10 cellular contexts compared by ENCODE assay signal in the genomic region with DNA sequence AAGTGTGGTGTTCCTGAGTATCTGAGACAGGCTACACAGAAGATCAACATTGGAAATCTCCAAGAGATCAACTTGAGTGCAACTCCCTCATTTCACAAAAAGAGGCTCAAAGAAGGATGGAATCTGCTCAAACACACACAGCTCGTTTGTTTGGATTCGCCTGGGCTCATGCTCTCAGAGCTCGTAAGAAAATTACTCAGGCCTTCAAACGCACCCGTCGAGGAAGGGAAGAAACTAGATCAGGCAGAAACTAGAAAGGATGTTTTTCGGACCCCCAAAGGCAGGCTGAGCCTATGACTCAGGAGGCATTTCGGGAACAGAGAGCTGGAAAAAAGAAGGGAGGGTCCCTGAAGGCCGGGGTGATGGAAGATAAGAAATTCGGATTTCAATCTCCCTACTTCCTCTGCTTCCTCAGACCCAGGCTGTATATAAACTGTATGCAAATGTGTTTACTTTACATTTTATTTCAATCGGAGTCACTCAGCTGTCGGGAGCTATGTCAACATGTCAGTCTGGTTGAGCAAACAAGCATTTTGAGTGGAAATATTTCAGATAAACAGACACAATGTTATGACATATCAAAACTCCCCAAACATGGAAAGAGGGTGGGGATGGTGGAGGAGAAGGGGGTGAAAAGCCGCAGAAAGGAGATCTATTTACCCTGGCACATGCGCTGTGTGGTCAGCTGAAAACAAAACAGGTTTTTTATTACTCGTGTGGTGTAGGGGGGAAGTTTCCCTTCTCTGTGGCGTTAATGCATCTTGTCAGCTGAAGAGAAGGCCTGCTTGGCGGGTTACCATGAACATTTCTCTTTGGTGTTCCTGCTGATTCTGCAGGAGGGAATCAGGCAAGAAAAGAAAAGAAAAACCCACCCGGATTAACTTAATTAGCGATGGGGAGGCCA.
DNase-seq lines count a peak whose midpoint lies in the region; ATAC-seq and TF ChIP-seq lines count a peak whose summit lies in the region.
"Had no signal": no experiment of that assay in that cellular context is flagged by ENCODE, and none has a peak within 500 bp of the region (broad histone marks: within the 10 kb centered on the region; RNA-seq: fewer than 3 reads in every experiment).

No MANE protein-coding gene starts in this region.

- TF ChIP-seq RAD21 in neural cell (conservative IDR thresholded peaks at IDR 0.05): no peak

- peaks cover 66% of the 10 kb centered on the region for H3K27me3 ChIP-seq in neural cell (ENCODE audit: insufficient read depth, low read depth, low read length)

- no peak for TF ChIP-seq CTCF in coronary artery (IDR thresholded peaks at IDR 0.05)
- no peak for TF ChIP-seq CTCF in neural cell (IDR thresholded peaks at IDR 0.05; ENCODE audit: poor library complexity, severe bottlenecking)
- no peak for TF ChIP-seq CTCF in HFFc6 (IDR thresholded peaks at IDR 0.05)

- H4K20me1 ChIP-seq in neural cell (ENCODE audit: insufficient read depth): no peaks in the 10 kb centered on the region

- H3K27ac Mint-ChIP-seq in HFFc6: no peak overlapping the region

- H3K36me3 ChIP-seq in neural cell (ENCODE audit: insufficient read depth, low read length): no peaks in the 10 kb centered on the region

- H3K4me3 ChIP-seq in coronary artery (peak overlapping the region; percentile 50), neural cell (ENCODE audit: low read length) (no peak overlapping the region)

- H3K9me2 ChIP-seq in neural cell (ENCODE audit: insufficient read depth, low read length): no peaks in the 10 kb centered on the region

- DNase-seq in DMS153 treated with DMSO at 0.1 percent for 48 hours (lab: John Stamatoyannopoulos, UW; ENCODE audit: unreplicated experiment) (peak; percentile 44), NCI-H2196 treated with DMSO at 0.1 percent for 48 hours (lab: John Stamatoyannopoulos, UW; ENCODE audit: unreplicated experiment) (peak; percentile 10), coronary artery (ENCODE audit: low spot score) (no peak), HFFc6 (no peak)
- no peak for DNase-seq in stimulated activated CD4-positive, alpha-beta T cell treated with anti-CD3 and anti-CD28 coated beads, Interleukin-2, amount 100 ng/mL, for 48 hours
- DNase-seq: activated gamma-delta T cell treated with Interleukin-2 at 50 U/mL for 16 hours, T-helper 1 cell had no signal

- H3K4me2 ChIP-seq in neural cell (ENCODE audit: low read length): no peak overlapping the region

- H3F3A ChIP-seq in neural cell (ENCODE audit: insufficient read depth, low read length, poor library complexity, severe bottlenecking): no peaks in the 10 kb centered on the region

- H3K27me3 Mint-ChIP-seq in HFFc6 (ENCODE audit: insufficient read depth): no peaks in the 10 kb centered on the region; the same call in 1 of the 2 replicates

- H3K9me3 Mint-ChIP-seq in HFFc6: no peaks in the 10 kb centered on the region

- no peak overlapping the region for H3K9ac ChIP-seq in neural cell (ENCODE audit: low read length)

- ATAC-seq in GM21576 (IDR thresholded peaks at IDR 0.05; ENCODE audit: unreplicated experiment) (no peak), GM18873 (IDR thresholded peaks at IDR 0.05; ENCODE audit: low FRiP score, unreplicated experiment) (no peak)

- no peaks in the 10 kb centered on the region for H3K4me1 Mint-ChIP-seq in HFFc6 (ENCODE audit: low read depth)

- H3K27ac ChIP-seq in coronary artery (no peak overlapping the region), neural cell (ENCODE audit: low read length) (no peak overlapping the region)

- H3K36me3 Mint-ChIP-seq in HFFc6 (ENCODE audit: low read depth): no peaks in the 10 kb centered on the region

- no peak overlapping the region for H2AFZ ChIP-seq in neural cell (ENCODE audit: low read depth, low read length)

- no peak overlapping the region for H3K4me3 Mint-ChIP-seq in HFFc6

- H3K79me2 ChIP-seq in neural cell (replicated peaks; ENCODE audit: insufficient read depth, low read length): no peaks in the 10 kb centered on the region

- H3K9me3 ChIP-seq in neural cell (ENCODE audit: low read length): no peaks in the 10 kb centered on the region

- TF ChIP-seq EP300 in neural cell (conservative IDR thresholded peaks at IDR 0.05; ENCODE audit: poor library complexity, severe bottlenecking): peak; percentile 91

TF ChIP-seq in neural cell, 6 proteins besides CTCF, POLR2A, EP300 and RAD21:
- TF ChIP-seq POLR2AphosphoS5 (IDR thresholded peaks at IDR 0.05): peak; percentile 97
- peak; percentile 29 for TF ChIP-seq MXI1 (conservative IDR thresholded peaks at IDR 0.05; ENCODE audit: poor library complexity, severe bottlenecking)
- TF ChIP-seq, protein P1, sequence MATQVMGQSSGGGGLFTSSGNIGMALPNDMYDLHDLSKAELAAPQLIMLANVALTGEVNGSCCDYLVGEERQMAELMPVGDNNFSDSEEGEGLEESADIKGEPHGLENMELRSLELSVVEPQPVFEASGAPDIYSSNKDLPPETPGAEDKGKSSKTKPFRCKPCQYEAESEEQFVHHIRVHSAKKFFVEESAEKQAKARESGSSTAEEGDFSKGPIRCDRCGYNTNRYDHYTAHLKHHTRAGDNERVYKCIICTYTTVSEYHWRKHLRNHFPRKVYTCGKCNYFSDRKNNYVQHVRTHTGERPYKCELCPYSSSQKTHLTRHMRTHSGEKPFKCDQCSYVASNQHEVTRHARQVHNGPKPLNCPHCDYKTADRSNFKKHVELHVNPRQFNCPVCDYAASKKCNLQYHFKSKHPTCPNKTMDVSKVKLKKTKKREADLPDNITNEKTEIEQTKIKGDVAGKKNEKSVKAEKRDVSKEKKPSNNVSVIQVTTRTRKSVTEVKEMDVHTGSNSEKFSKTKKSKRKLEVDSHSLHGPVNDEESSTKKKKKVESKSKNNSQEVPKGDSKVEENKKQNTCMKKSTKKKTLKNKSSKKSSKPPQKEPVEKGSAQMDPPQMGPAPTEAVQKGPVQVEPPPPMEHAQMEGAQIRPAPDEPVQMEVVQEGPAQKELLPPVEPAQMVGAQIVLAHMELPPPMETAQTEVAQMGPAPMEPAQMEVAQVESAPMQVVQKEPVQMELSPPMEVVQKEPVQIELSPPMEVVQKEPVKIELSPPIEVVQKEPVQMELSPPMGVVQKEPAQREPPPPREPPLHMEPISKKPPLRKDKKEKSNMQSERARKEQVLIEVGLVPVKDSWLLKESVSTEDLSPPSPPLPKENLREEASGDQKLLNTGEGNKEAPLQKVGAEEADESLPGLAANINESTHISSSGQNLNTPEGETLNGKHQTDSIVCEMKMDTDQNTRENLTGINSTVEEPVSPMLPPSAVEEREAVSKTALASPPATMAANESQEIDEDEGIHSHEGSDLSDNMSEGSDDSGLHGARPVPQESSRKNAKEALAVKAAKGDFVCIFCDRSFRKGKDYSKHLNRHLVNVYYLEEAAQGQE (IDR thresholded peaks at IDR 0.05; ENCODE audit: borderline replicate concordance): no peak

Comparison
In these comparisons a context has a peak if more than half of its experiments do, and no peak if none do; other contexts are left out.
1. DNase-seq: peak in DMS153 treated with DMSO at 0.1 percent for 48 hours (single experiment) and NCI-H2196 treated with DMSO at 0.1 percent for 48 hours (single experiment); none in coronary artery (single experiment), HFFc6 (single experiment) and stimulated activated CD4-positive, alpha-beta T cell treated with anti-CD3 and anti-CD28 coated beads, Interleukin-2, amount 100 ng/mL, for 48 hours (0 of 2).